Comparison of ENCODE assay signal across 8 cellular contexts in the genomic region with DNA sequence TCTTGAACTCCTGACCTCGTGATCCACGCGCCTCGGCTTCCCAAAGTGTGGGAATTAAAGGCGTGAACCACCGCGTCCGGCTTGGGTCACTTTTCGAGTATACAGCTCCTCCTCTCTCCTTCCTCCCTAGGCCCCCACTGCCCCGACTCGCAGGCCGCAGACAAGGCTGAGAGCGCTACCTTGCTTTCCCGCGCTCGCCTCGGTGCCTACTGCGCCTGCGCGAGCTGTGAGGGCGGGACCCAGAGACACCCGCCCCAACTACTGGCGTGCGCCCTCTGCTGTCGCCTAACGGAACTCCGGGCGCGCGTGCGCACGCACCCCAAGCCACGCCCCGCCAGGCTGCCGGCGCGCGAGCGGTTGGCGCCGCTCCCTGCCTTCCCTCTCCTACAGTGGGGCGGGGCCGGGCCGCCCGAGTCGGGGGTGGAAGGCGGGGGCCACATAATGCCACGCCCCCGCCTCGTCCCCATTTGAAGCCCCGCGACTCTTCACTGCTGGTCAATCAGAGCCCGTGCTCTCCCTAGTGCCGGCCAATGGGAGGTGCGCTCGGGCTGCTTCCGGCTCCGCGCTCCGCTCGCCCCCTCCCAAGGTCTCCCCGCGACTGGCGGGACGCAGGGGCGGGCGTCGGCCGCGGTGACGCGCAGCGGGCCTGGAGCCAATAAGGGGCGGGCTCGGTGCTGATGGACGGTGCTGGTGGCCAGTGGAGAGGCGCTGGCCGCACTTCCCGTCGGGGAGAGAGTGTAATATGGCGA. TPM values are rescaled to one million over a fixed set of nuclear protein-coding genes. Genes with fewer than 3 reads are reported as not detected.
A peak's percentile ranks its signal among the peaks of the same experiment; 100 is the strongest.
DNase-seq lines count a peak whose midpoint lies in the region; ATAC-seq and TF ChIP-seq lines count a peak whose summit lies in the region.

RAB8A (plus strand) TSS at position 730 of the 749 bp plus-strand sequence; CDS start at position 743, 13 bp downstream.

- H3K27me3 ChIP-seq in mononuclear cell (ENCODE audit: insufficient read depth, low read length) = no peaks in the 10 kb centered on the region

- H3K4me1 ChIP-seq in mononuclear cell (ENCODE audit: insufficient read depth, low read length) = peaks cover 53% of the 10 kb centered on the region

- DNase-seq in DMS153 treated with DMSO at 0.1 percent for 48 hours (lab: John Stamatoyannopoulos, UW; ENCODE audit: unreplicated experiment) (peak; percentile 99), OCI-M1 (lab: John Stamatoyannopoulos, UW) (peak; percentile 97), activated T-cell treated with anti-CD3 and anti-CD28 coated beads for 24 hours (ENCODE audit: low read depth) (peak; percentile 99), epithelial cell of esophagus (ENCODE audit: low read depth) (peak; percentile 100)
- DNase-seq in stimulated activated CD8-positive, alpha-beta memory T cell treated with anti-CD3 and anti-CD28 coated beads, Interleukin-4, amount 100 ng/mL, for 1 hour (ENCODE audit: low read depth in 2 of 2, low spot score in 1 of 2) = peak; percentile 96 to 99

- peak; percentile 69 for TF ChIP-seq CTCF in epithelial cell of esophagus (IDR thresholded peaks at IDR 0.05; ENCODE audit: insufficient read depth, low read depth, low read length, missing control alignments)

- ATAC-seq in GM21529 (IDR thresholded peaks at IDR 0.05; ENCODE audit: unreplicated experiment) = peak; percentile 88

- peak within 1 kb of the TSS; percentile 95 for H3K4me3 ChIP-seq in epithelial cell of esophagus (ENCODE audit: low read length)
- H3K4me3 ChIP-seq in mononuclear cell (ENCODE audit: low read length) = peak within 1 kb of the TSS; percentile 99

- H3K27ac Mint-ChIP-seq in IgD-negative memory B cell = peak within 1 kb of the TSS; percentile 87 to 97 (median 93)

- H3K9me3 Mint-ChIP-seq in IgD-negative memory B cell = no peaks in the 10 kb centered on the region

- H3K4me3 Mint-ChIP-seq in IgD-negative memory B cell = peak within 1 kb of the TSS; percentile 91 to 99 (median 98)

- H3K9me3 ChIP-seq in mononuclear cell (ENCODE audit: low read depth, low read length) = no peaks in the 10 kb centered on the region

- no peaks in the 10 kb centered on the region for H3K27me3 Mint-ChIP-seq in IgD-negative memory B cell

- no peaks in the 10 kb centered on the region for H3K36me3 Mint-ChIP-seq in IgD-negative memory B cell

- H3K4me1 Mint-ChIP-seq in IgD-negative memory B cell = peaks cover 20 to 34% (median 23%) of the 10 kb centered on the region in 3 donors

RNA-seq across cellular contexts. Expression of gene RAB8A, which starts in this region (rescaled TPM):
- polyA plus RNA-seq in IgD-negative memory B cell = 132 TPM
- 107 TPM for total RNA-seq in mononuclear cell

Comparison
In these comparisons a context has a peak if more than half of its experiments do, and no peak if none do; other contexts are left out.
1. Peak in every context shown above with its lines: DNase-seq, ATAC-seq and H3K4me3 ChIP-seq.